ENCODE assay signal across 8 cellular contexts in the genomic region with DNA sequence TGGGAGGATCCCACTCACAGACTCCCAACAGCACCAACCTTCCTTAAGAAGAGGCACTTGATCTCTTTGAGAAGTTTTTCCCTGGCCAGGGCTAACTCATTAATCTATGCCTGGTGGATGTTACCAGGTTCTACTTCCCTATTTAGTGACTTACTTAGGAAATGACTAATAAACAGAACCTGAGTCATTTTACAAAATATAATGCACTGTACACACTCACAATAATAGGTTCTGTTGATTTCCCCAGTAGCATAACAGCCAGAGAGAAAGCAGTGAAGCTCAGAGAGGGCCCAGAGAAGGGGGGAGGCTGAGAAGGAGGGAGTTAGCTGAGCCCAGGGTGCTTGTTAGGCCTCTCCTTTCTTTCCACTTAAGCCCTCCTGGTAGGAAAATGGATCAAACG. TPM values are rescaled to one million over a fixed set of nuclear protein-coding genes. Genes with fewer than 3 reads are reported as not detected.
DNase-seq lines count a peak whose midpoint lies in the region; ATAC-seq and TF ChIP-seq lines count a peak whose summit lies in the region.

No MANE protein-coding gene starts in this region.

- H3K4me1 Mint-ChIP-seq in T-helper 17 cell (peaks cover 12% of the 10 kb centered on the region), mesothelial cell of epicardium (peaks cover 9% of the 10 kb centered on the region)
- peaks cover 7 to 19% (median 15%) of the 10 kb centered on the region in 4 donors for H3K4me1 Mint-ChIP-seq in naive thymus-derived CD8-positive, alpha-beta T cell

- DNase-seq in AG10803 (ENCODE audit: low read depth): peak; percentile 32
- DNase-seq in T-helper 17 cell: no peak
- DNase-seq in HEK293T (ENCODE audit: extremely low spot score): no peak
- no peak for DNase-seq in naive thymus-derived CD8-positive, alpha-beta T cell
- no peak for DNase-seq in mesothelial cell of epicardium (ENCODE audit: low spot score in 2 of 2, unreplicated experiment in 2 of 2)
- DNase-seq in sigmoid colon: no peak

- H3K36me3 ChIP-seq in sigmoid colon: no peaks in the 10 kb centered on the region

- H3K4me3 Mint-ChIP-seq in T-helper 17 cell (no peak overlapping the region), mesothelial cell of epicardium (no peak overlapping the region)
- H3K4me3 Mint-ChIP-seq in naive thymus-derived CD8-positive, alpha-beta T cell: no peak overlapping the region

- intact Hi-C loops in sigmoid colon (cut with DNase I): no loop called here

- peaks cover 0 to 11% (median 4%) of the 10 kb centered on the region in 4 donors for H3K4me1 ChIP-seq in sigmoid colon

- no peaks in the 10 kb centered on the region for H3K27me3 ChIP-seq in sigmoid colon

- peaks cover 2% of the 10 kb centered on the region for H3K36me3 Mint-ChIP-seq in T-helper 17 cell (ENCODE audit: low read depth)
- peaks cover 0 to 13% (median 0%) of the 10 kb centered on the region in 3 donors for H3K36me3 Mint-ChIP-seq in naive thymus-derived CD8-positive, alpha-beta T cell
- no peaks in the 10 kb centered on the region for H3K36me3 Mint-ChIP-seq in mesothelial cell of epicardium

- CTCF ChIA-PET in HEK293T (lab: Yijun Ruan, JAX): no interaction called here

- no peak overlapping the region for H3K4me3 ChIP-seq in AG10803 (ENCODE audit: low read length)
- H3K4me3 ChIP-seq in sigmoid colon: no peak overlapping the region

- no peak overlapping the region for H3K27ac ChIP-seq in sigmoid colon

- POLR2A ChIA-PET in HEK293T (lab: Yijun Ruan, JAX): no interaction called here
- POLR2A ChIA-PET in naive thymus-derived CD8-positive, alpha-beta T cell (lab: Charles Lee): no interaction called here

- no peaks in the 10 kb centered on the region for H3K27me3 Mint-ChIP-seq in T-helper 17 cell
- peaks cover 0 to 7% (median 3%) of the 10 kb centered on the region in 5 donors for H3K27me3 Mint-ChIP-seq in naive thymus-derived CD8-positive, alpha-beta T cell
- H3K27me3 Mint-ChIP-seq in mesothelial cell of epicardium (ENCODE audit: low read depth): peaks cover 16% of the 10 kb centered on the region

- no peak for TF ChIP-seq POLR2A in sigmoid colon (IDR thresholded peaks at IDR 0.05)

- 70 to 86% methylated on average over 1 of the region's 1 CpG for WGBS in sigmoid colon, 2 donors

- ATAC-seq in GM19025 (IDR thresholded peaks at IDR 0.05; ENCODE audit: low read depth, unreplicated experiment) (peak; percentile 79), HG03103 (IDR thresholded peaks at IDR 0.05; ENCODE audit: low read depth, unreplicated experiment) (peak; percentile 96), T-helper 17 cell (peak; percentile 36)
- ATAC-seq in naive thymus-derived CD8-positive, alpha-beta T cell: no peak

- H3K27ac Mint-ChIP-seq in T-helper 17 cell (no peak overlapping the region), mesothelial cell of epicardium (no peak overlapping the region)
- peak overlapping the region in 1 of 10 donors; percentile 13 for H3K27ac Mint-ChIP-seq in naive thymus-derived CD8-positive, alpha-beta T cell

- TF ChIP-seq CTCF in AG10803 (conservative IDR thresholded peaks at IDR 0.05; ENCODE audit: low read length): no peak
- TF ChIP-seq CTCF in mesothelial cell of epicardium (IDR thresholded peaks at IDR 0.05; ENCODE audit: unreplicated experiment): no peak
- no peak for TF ChIP-seq CTCF in sigmoid colon (IDR thresholded peaks at IDR 0.05)

- no peak for TF ChIP-seq EP300 in sigmoid colon (IDR thresholded peaks at IDR 0.05)

- H3K9me3 ChIP-seq in T-helper 17 cell (ENCODE audit: control insufficient read depth, low read length, poor library complexity, severe bottlenecking) (peaks cover 2% of the 10 kb centered on the region), sigmoid colon (no peaks in the 10 kb centered on the region)

- H3K9me3 Mint-ChIP-seq in naive thymus-derived CD8-positive, alpha-beta T cell: peaks cover 0 to under 1% (median 0%) of the 10 kb centered on the region in 9 donors
- H3K9me3 Mint-ChIP-seq in mesothelial cell of epicardium: peaks cover 7% of the 10 kb centered on the region

TF ChIP-seq in HEK293T, 16 proteins besides CTCF, POLR2A, EP300 and RAD21:
- TF ChIP-seq SP1 (IDR thresholded peaks at IDR 0.05): no peak
- no peak for TF ChIP-seq TARDBP (IDR thresholded peaks at IDR 0.05)
- no peak for TF ChIP-seq LEF1 (IDR thresholded peaks at IDR 0.05; ENCODE audit: borderline replicate concordance)
- no peak for TF ChIP-seq BHLHE40 (IDR thresholded peaks at IDR 0.05; ENCODE audit: borderline replicate concordance)
- TF ChIP-seq CTBP1 (IDR thresholded peaks at IDR 0.05; ENCODE audit: borderline replicate concordance): no peak
- TF ChIP-seq HDGF (IDR thresholded peaks at IDR 0.05; ENCODE audit: borderline replicate concordance): no peak
- TF ChIP-seq ZNF384 (IDR thresholded peaks at IDR 0.05): no peak
- TF ChIP-seq FOXM1 (IDR thresholded peaks at IDR 0.05; ENCODE audit: borderline replicate concordance): no peak
- TF ChIP-seq, protein P1, sequence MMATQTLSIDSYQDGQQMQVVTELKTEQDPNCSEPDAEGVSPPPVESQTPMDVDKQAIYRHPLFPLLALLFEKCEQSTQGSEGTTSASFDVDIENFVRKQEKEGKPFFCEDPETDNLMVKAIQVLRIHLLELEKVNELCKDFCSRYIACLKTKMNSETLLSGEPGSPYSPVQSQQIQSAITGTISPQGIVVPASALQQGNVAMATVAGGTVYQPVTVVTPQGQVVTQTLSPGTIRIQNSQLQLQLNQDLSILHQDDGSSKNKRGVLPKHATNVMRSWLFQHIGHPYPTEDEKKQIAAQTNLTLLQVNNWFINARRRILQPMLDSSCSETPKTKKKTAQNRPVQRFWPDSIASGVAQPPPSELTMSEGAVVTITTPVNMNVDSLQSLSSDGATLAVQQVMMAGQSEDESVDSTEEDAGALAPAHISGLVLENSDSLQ (IDR thresholded peaks at IDR 0.05): no peak
- no peak for TF ChIP-seq FOXK2 (IDR thresholded peaks at IDR 0.05)
- TF ChIP-seq FOXA1 (IDR thresholded peaks at IDR 0.05): no peak
- TF ChIP-seq SUZ12 (IDR thresholded peaks at IDR 0.05): no peak
- TF ChIP-seq ARNT (IDR thresholded peaks at IDR 0.05): no peak
- no peak for TF ChIP-seq NFRKB (IDR thresholded peaks at IDR 0.05)
- TF ChIP-seq ELF4 (IDR thresholded peaks at IDR 0.05): no peak
- TF ChIP-seq L3MBTL2 (conservative IDR thresholded peaks at IDR 0.05): no peak

RNA-seq across cellular contexts. Expression of a gene that starts 27.1 kb away (rescaled TPM):
- total RNA-seq in T-helper 17 cell (10 to 100 TPM in 1 of 2 donors, 1 to 10 TPM in 1; 1.4 to 18.9 TPM), mesothelial cell of epicardium (0.40 to 0.49 TPM (median 0.43 TPM) in 3 replicates), sigmoid colon (10 to 100 TPM in 1 of 4 donors, 1 to 10 TPM in 3; 5.9 to 27.4 (median 8.3) TPM)
- under 1 TPM; 0.52 to 0.74 TPM for total RNA-seq in naive thymus-derived CD8-positive, alpha-beta T cell
- polyA plus RNA-seq in naive thymus-derived CD8-positive, alpha-beta T cell: under 1 TPM in 1 of 3 donors, not detected in 2; 0.08 TPM
- 10 to 100 TPM in 1 of 3 donors, 1 to 10 TPM in 2; 5.9 to 18.6 (median 8.3) TPM for polyA plus RNA-seq in sigmoid colon

Comparison
In these comparisons a context has a peak if more than half of its experiments do, and no peak if none do; other contexts are left out.
1. ATAC-seq: peak in GM19025 (single experiment), HG03103 (single experiment) and T-helper 17 cell (single experiment); none in naive thymus-derived CD8-positive, alpha-beta T cell (0 of 2).